ENCODE assay signal across 8 cellular contexts in genomic region chr14:34722723-34723545, GRCh38.
DNase-seq lines count a peak whose midpoint lies in the region; ATAC-seq and TF ChIP-seq lines count a peak whose summit lies in the region.

No MANE protein-coding gene starts in this region.

- H3K4me3 ChIP-seq in epithelial cell of esophagus (ENCODE audit: low read length): no peak overlapping the region

- peak; percentile 49 for ATAC-seq in GM18868 (IDR thresholded peaks at IDR 0.05; ENCODE audit: unreplicated experiment)

- DNase-seq in AG09319 (ENCODE audit: extremely low read depth, low read depth): no peak
- DNase-seq in NCI-H2196 (lab: John Stamatoyannopoulos, UW; ENCODE audit: unreplicated experiment): peak; percentile 55
- DNase-seq in activated CD4-positive, alpha-beta T cell treated with anti-CD3 and anti-CD28 coated beads, Interleukin-2, amount 50 U/mL, for 48 hours: peak; percentile 30 to 44
- peak; percentile 57 for DNase-seq in epithelial cell of esophagus (ENCODE audit: low read depth)
- DNase-seq in middle frontal gyrus (ENCODE audit: extremely low spot score, low spot score): peak; percentile 62
- peak; percentile 96 for DNase-seq in superior temporal gyrus (ENCODE audit: extremely low spot score)
- DNase-seq in NCI-H226: no peak

- TF ChIP-seq CTCF in AG09319 (IDR thresholded peaks at IDR 0.05; ENCODE audit: low read depth, low read length) (peak; percentile 70), epithelial cell of esophagus (IDR thresholded peaks at IDR 0.05; ENCODE audit: insufficient read depth, low read depth, low read length, missing control alignments) (peak; percentile 81)

Comparison
In these comparisons a context has a peak if more than half of its experiments do, and no peak if none do; other contexts are left out.
1. DNase-seq: peak in NCI-H2196 (single experiment), activated CD4-positive, alpha-beta T cell treated with anti-CD3 and anti-CD28 coated beads, Interleukin-2, amount 50 U/mL, for 48 hours (2 of 2), epithelial cell of esophagus (single experiment), middle frontal gyrus (single experiment) and superior temporal gyrus (single experiment); none in AG09319 (single experiment) and NCI-H226 (single experiment).